Comparison of ENCODE assay signal across 1 cellular context in genomic region chr4:2321279-2322196, GRCh38.
TF ChIP-seq lines count a peak whose summit lies in the region.

No MANE protein-coding gene starts in this region.

TF ChIP-seq in HepG2, 621 proteins besides CTCF, POLR2A, EP300 and RAD21 (continued from another document):
- TF ChIP-seq STAT6 (CRISPR knock-in tag; IDR thresholded peaks at IDR 0.05; ENCODE audit: borderline replicate concordance): no peak
- TF ChIP-seq ZFP36L1 (CRISPR knock-in tag; IDR thresholded peaks at IDR 0.05): no peak
- no peak for TF ChIP-seq IKZF4 (CRISPR knock-in tag; IDR thresholded peaks at IDR 0.05; ENCODE audit: borderline replicate concordance, low read depth, not compliant biosample characterization)
- TF ChIP-seq, protein P1, sequence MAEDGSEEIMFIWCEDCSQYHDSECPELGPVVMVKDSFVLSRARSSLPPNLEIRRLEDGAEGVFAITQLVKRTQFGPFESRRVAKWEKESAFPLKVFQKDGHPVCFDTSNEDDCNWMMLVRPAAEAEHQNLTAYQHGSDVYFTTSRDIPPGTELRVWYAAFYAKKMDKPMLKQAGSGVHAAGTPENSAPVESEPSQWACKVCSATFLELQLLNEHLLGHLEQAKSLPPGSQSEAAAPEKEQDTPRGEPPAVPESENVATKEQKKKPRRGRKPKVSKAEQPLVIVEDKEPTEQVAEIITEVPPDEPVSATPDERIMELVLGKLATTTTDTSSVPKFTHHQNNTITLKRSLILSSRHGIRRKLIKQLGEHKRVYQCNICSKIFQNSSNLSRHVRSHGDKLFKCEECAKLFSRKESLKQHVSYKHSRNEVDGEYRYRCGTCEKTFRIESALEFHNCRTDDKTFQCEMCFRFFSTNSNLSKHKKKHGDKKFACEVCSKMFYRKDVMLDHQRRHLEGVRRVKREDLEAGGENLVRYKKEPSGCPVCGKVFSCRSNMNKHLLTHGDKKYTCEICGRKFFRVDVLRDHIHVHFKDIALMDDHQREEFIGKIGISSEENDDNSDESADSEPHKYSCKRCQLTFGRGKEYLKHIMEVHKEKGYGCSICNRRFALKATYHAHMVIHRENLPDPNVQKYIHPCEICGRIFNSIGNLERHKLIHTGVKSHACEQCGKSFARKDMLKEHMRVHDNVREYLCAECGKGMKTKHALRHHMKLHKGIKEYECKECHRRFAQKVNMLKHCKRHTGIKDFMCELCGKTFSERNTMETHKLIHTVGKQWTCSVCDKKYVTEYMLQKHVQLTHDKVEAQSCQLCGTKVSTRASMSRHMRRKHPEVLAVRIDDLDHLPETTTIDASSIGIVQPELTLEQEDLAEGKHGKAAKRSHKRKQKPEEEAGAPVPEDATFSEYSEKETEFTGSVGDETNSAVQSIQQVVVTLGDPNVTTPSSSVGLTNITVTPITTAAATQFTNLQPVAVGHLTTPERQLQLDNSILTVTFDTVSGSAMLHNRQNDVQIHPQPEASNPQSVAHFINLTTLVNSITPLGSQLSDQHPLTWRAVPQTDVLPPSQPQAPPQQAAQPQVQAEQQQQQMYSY (CRISPR knock-in tag; IDR thresholded peaks at IDR 0.05): no peak
- TF ChIP-seq, protein P2, sequence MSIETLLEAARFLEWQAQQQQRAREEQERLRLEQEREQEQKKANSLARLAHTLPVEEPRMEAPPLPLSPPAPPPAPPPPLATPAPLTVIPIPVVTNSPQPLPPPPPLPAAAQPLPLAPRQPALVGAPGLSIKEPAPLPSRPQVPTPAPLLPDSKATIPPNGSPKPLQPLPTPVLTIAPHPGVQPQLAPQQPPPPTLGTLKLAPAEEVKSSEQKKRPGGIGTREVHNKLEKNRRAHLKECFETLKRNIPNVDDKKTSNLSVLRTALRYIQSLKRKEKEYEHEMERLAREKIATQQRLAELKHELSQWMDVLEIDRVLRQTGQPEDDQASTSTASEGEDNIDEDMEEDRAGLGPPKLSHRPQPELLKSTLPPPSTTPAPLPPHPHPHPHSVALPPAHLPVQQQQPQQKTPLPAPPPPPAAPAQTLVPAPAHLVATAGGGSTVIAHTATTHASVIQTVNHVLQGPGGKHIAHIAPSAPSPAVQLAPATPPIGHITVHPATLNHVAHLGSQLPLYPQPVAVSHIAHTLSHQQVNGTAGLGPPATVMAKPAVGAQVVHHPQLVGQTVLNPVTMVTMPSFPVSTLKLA (IDR thresholded peaks at IDR 0.05): no peak
- TF ChIP-seq, protein P3, sequence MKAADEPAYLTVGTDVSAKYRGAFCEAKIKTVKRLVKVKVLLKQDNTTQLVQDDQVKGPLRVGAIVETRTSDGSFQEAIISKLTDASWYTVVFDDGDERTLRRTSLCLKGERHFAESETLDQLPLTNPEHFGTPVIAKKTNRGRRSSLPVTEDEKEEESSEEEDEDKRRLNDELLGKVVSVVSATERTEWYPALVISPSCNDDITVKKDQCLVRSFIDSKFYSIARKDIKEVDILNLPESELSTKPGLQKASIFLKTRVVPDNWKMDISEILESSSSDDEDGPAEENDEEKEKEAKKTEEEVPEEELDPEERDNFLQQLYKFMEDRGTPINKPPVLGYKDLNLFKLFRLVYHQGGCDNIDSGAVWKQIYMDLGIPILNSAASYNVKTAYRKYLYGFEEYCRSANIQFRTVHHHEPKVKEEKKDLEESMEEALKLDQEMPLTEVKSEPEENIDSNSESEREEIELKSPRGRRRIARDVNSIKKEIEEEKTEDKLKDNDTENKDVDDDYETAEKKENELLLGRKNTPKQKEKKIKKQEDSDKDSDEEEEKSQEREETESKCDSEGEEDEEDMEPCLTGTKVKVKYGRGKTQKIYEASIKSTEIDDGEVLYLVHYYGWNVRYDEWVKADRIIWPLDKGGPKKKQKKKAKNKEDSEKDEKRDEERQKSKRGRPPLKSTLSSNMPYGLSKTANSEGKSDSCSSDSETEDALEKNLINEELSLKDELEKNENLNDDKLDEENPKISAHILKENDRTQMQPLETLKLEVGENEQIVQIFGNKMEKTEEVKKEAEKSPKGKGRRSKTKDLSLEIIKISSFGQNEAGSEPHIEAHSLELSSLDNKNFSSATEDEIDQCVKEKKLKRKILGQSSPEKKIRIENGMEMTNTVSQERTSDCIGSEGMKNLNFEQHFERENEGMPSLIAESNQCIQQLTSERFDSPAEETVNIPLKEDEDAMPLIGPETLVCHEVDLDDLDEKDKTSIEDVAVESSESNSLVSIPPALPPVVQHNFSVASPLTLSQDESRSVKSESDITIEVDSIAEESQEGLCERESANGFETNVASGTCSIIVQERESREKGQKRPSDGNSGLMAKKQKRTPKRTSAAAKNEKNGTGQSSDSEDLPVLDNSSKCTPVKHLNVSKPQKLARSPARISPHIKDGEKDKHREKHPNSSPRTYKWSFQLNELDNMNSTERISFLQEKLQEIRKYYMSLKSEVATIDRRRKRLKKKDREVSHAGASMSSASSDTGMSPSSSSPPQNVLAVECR (CRISPR knock-in tag; IDR thresholded peaks at IDR 0.05; ENCODE audit: borderline replicate concordance): no peak
- TF ChIP-seq TAF15 (IDR thresholded peaks at IDR 0.05; ENCODE audit: low read depth, low read length, poor library complexity, severe bottlenecking): no peak
- no peak for TF ChIP-seq KLF11 (CRISPR knock-in tag; IDR thresholded peaks at IDR 0.05)
- no peak for TF ChIP-seq ZNF350 (CRISPR knock-in tag; IDR thresholded peaks at IDR 0.05; ENCODE audit: borderline replicate concordance, low read depth)
- no peak for TF ChIP-seq FOXM1 (CRISPR knock-in tag; IDR thresholded peaks at IDR 0.05)
- no peak for TF ChIP-seq ASH2L (IDR thresholded peaks at IDR 0.05; ENCODE audit: insufficient read length, low read depth, low read length)
- TF ChIP-seq TOPORS (CRISPR knock-in tag; IDR thresholded peaks at IDR 0.05): no peak
- TF ChIP-seq NPAS2 (CRISPR knock-in tag; IDR thresholded peaks at IDR 0.05; ENCODE audit: borderline replicate concordance): no peak
- no peak for TF ChIP-seq CC2D1A (CRISPR knock-in tag; IDR thresholded peaks at IDR 0.05)
- TF ChIP-seq ZNF430 (CRISPR knock-in tag; IDR thresholded peaks at IDR 0.05): no peak
TF ChIP-seq in HepG2: peak in this region for 0.
